In the genomic region with DNA sequence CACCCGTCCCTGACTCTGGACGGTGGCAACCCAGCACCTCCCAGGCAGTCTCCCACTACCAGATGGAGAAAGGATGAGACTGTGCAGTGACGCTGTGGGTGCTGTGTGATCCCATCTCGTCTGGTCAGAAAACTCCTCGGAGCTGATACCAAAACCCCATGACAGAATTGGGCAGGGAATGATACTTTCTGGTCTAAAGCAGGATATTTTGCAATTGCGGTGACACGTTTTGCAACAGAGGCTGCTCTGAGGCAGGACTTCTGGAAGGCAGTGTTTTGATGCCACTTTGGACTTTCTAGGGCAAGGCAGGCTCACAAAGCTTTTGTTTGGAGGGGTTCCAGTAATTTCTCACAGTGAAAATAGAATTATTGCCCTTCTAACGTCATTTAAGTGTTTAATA, we compare ENCODE assay signal across 19 cellular contexts. TPM values are rescaled to one million over a fixed set of nuclear protein-coding genes. Genes with fewer than 3 reads are reported as not detected.
A peak's percentile ranks its signal among the peaks of the same experiment; 100 is the strongest.
DNase-seq lines count a peak whose midpoint lies in the region; ATAC-seq and TF ChIP-seq lines count a peak whose summit lies in the region.
"Had no signal": no experiment of that assay in that cellular context is flagged by ENCODE, and none has a peak within 500 bp of the region (broad histone marks: within the 10 kb centered on the region; RNA-seq: fewer than 3 reads in every experiment).

No MANE protein-coding gene starts in this region.

- CTCF ChIA-PET in WTC11 (lab: Charles Lee), result interaction anchor here (1.2 kb wide), 1 partner anchor 8 kb away, joined by 3 read pairs; no protein-coding TSS in a partner anchor

- no peak overlapping the region for H3K27ac Mint-ChIP-seq in WTC11
- H3K27ac Mint-ChIP-seq in activated naive CD8-positive, alpha-beta T cell treated with anti-CD3 and anti-CD28 coated beads, Interleukin-2, amount 50 U/mL, for 24 hours, result no peak overlapping the region
- H3K27ac Mint-ChIP-seq: activated CD8-positive, alpha-beta memory T cell treated with anti-CD3 and anti-CD28 coated beads, Interleukin-2, amount 10 ng/mL, durations not matched to agents 7 days and 5 days; activated naive CD4-positive, alpha-beta T cell treated with anti-CD3 and anti-CD28 coated beads, Interleukin-2, amount 50 U/mL, for 24 hours had no signal

- H4K8ac ChIP-seq in mesendoderm (ENCODE audit: low read depth, low read length), result no peak overlapping the region

- H3K56ac ChIP-seq in mesendoderm (ENCODE audit: low read length), result no peak overlapping the region

- H4K5ac ChIP-seq in mesendoderm (ENCODE audit: low read length), result no peak overlapping the region

- H3K9ac ChIP-seq in mesendoderm (ENCODE audit: low read length), result no peak overlapping the region

- no peak overlapping the region for H3K4me2 ChIP-seq in mesendoderm (ENCODE audit: low read length)

- H3K9me3 ChIP-seq in right atrium auricular region (no peaks in the 10 kb centered on the region), upper lobe of right lung (no peaks in the 10 kb centered on the region)
- H3K9me3 ChIP-seq: Peyer's patch had no signal

- no peaks in the 10 kb centered on the region for H3K36me3 ChIP-seq in right atrium auricular region
- no peaks in the 10 kb centered on the region for H3K36me3 ChIP-seq in upper lobe of right lung
- no peaks in the 10 kb centered on the region for H3K36me3 ChIP-seq in mesendoderm (ENCODE audit: control insufficient read depth, insufficient read depth, low read length)
- H3K36me3 ChIP-seq: Peyer's patch had no signal

- no peaks in the 10 kb centered on the region for H3K79me1 ChIP-seq in mesendoderm (ENCODE audit: low read length)

- no peak overlapping the region for H2BK5ac ChIP-seq in mesendoderm (ENCODE audit: low read length)

- no peak for ATAC-seq in Right ventricle myocardium inferior
- no peak for ATAC-seq in WTC11
- ATAC-seq in upper lobe of right lung, result peak; percentile 47
- ATAC-seq in GM19463 (IDR thresholded peaks at IDR 0.05; ENCODE audit: unreplicated experiment), result no peak
- no peak for ATAC-seq in activated naive CD8-positive, alpha-beta T cell treated with anti-CD3 and anti-CD28 coated beads, Interleukin-2, amount 50 U/mL, for 24 hours
- ATAC-seq: activated CD8-positive, alpha-beta memory T cell treated with anti-CD3 and anti-CD28 coated beads, Interleukin-2, amount 10 ng/mL, durations not matched to agents 7 days and 5 days; foreskin keratinocyte had no signal

- WGBS in mesendoderm (ENCODE audit: extremely low coverage, insufficient coverage, low lambda C conversion rate), result no CpG with 5 or more reads among the region's 8 CpGs

- H3K79me2 ChIP-seq in mesendoderm (ENCODE audit: control insufficient read depth, insufficient read depth, low read length), result no peaks in the 10 kb centered on the region

- no peak overlapping the region for H2BK120ac ChIP-seq in mesendoderm (ENCODE audit: low read depth, low read length)

- H3K4me3 Mint-ChIP-seq in WTC11, result no peak overlapping the region
- H3K4me3 Mint-ChIP-seq in activated naive CD8-positive, alpha-beta T cell treated with anti-CD3 and anti-CD28 coated beads, Interleukin-2, amount 50 U/mL, for 24 hours, result no peak overlapping the region
- H3K4me3 Mint-ChIP-seq: activated CD8-positive, alpha-beta memory T cell treated with anti-CD3 and anti-CD28 coated beads, Interleukin-2, amount 10 ng/mL, durations not matched to agents 7 days and 5 days; activated naive CD4-positive, alpha-beta T cell treated with anti-CD3 and anti-CD28 coated beads, Interleukin-2, amount 50 U/mL, for 24 hours; neural crest cell had no signal

- H3K4me1 Mint-ChIP-seq in WTC11, result peaks cover 4% of the 10 kb centered on the region; the same call in 1 of the 2 replicates
- H3K4me1 Mint-ChIP-seq in activated naive CD8-positive, alpha-beta T cell treated with anti-CD3 and anti-CD28 coated beads, Interleukin-2, amount 50 U/mL, for 24 hours, result peaks cover 15% of the 10 kb centered on the region

- H3K27me3 ChIP-seq in right atrium auricular region (no peaks in the 10 kb centered on the region), upper lobe of right lung (no peaks in the 10 kb centered on the region), mesendoderm (ENCODE audit: insufficient read depth, low read length, poor library complexity) (no peaks in the 10 kb centered on the region)
- H3K27me3 ChIP-seq: foreskin keratinocyte, Peyer's patch had no signal

- peak; percentile 68 for DNase-seq in right atrium auricular region (ENCODE audit: low spot score)
- no peak for DNase-seq in Right ventricle myocardium inferior (ENCODE audit: missing footprints)
- DNase-seq in WTC11 (ENCODE audit: low spot score), result no peak
- DNase-seq in medulla oblongata (ENCODE audit: extremely low spot score), result peak; percentile 82
- no peak for DNase-seq in upper lobe of right lung
- no peak for DNase-seq in activated naive CD8-positive, alpha-beta T cell treated with anti-CD3 and anti-CD28 coated beads, Interleukin-2, amount 50 U/mL, for 24 hours
- DNase-seq in mesendoderm, result no peak
- DNase-seq: activated CD8-positive, alpha-beta memory T cell treated with anti-CD3 and anti-CD28 coated beads, Interleukin-2, amount 10 ng/mL, durations not matched to agents 7 days and 5 days; DND-41; foreskin keratinocyte; islet precursor cell; NCI-H2029 treated with DMSO at 0.1 percent for 48 hours; stimulated activated CD4-positive, alpha-beta T cell treated with anti-CD3 and anti-CD28 coated beads, Interleukin-12 subunit alpha, Interleukin-12 subunit beta, amount 100 ng/mL, for 4 hours had no signal

- H3K27ac ChIP-seq in right atrium auricular region (no peak overlapping the region), upper lobe of right lung (peak overlapping the region; percentile 36), mesendoderm (ENCODE audit: low read depth, low read length) (no peak overlapping the region)
- H3K27ac ChIP-seq: foreskin keratinocyte had no signal

- H3K4ac ChIP-seq in mesendoderm (ENCODE audit: low read depth, low read length), result no peak overlapping the region

- H3K9me3 Mint-ChIP-seq in WTC11, result peaks cover 4% of the 10 kb centered on the region
- H3K9me3 Mint-ChIP-seq in activated naive CD8-positive, alpha-beta T cell treated with anti-CD3 and anti-CD28 coated beads, Interleukin-2, amount 50 U/mL, for 24 hours, result peaks cover 4% of the 10 kb centered on the region
- H3K9me3 Mint-ChIP-seq: activated naive CD4-positive, alpha-beta T cell treated with anti-CD3 and anti-CD28 coated beads, Interleukin-2, amount 50 U/mL, for 24 hours; neural crest cell had no signal

- H3K27me3 Mint-ChIP-seq in WTC11 (ENCODE audit: low read depth), result peaks cover 67% of the 10 kb centered on the region
- H3K27me3 Mint-ChIP-seq in activated naive CD8-positive, alpha-beta T cell treated with anti-CD3 and anti-CD28 coated beads, Interleukin-2, amount 50 U/mL, for 24 hours, result peaks cover 5% of the 10 kb centered on the region
- H3K27me3 Mint-ChIP-seq: activated naive CD4-positive, alpha-beta T cell treated with anti-CD3 and anti-CD28 coated beads, Interleukin-2, amount 50 U/mL, for 24 hours had no signal

- POLR2A ChIA-PET in WTC11 (lab: Charles Lee), result no interaction called here

- intact Hi-C loops in Right ventricle myocardium inferior (cut with DNase I), result no loop called here
- intact Hi-C loops in upper lobe of right lung (cut with DNase I), result no loop called here

- H3K18ac ChIP-seq in mesendoderm (ENCODE audit: low read length), result no peak overlapping the region

- H3K4me1 ChIP-seq in right atrium auricular region, result no peaks in the 10 kb centered on the region
- H3K4me1 ChIP-seq in upper lobe of right lung, result peaks cover 4% of the 10 kb centered on the region
- no peaks in the 10 kb centered on the region for H3K4me1 ChIP-seq in mesendoderm (ENCODE audit: control insufficient read depth, low read depth, low read length)
- H3K4me1 ChIP-seq: foreskin keratinocyte, Peyer's patch had no signal

- no peak overlapping the region for H2AK5ac ChIP-seq in mesendoderm (ENCODE audit: low read length)

- H3K4me3 ChIP-seq in right atrium auricular region (no peak overlapping the region), upper lobe of right lung (no peak overlapping the region), mesendoderm (ENCODE audit: low read length) (no peak overlapping the region)
- H3K4me3 ChIP-seq: Peyer's patch had no signal

- no peak overlapping the region for H3K23ac ChIP-seq in mesendoderm (ENCODE audit: low read length)

- H2BK15ac ChIP-seq in mesendoderm (replicated peaks; ENCODE audit: low read depth), result no peak overlapping the region

- H3K36me3 Mint-ChIP-seq in WTC11, result no peaks in the 10 kb centered on the region
- no peaks in the 10 kb centered on the region for H3K36me3 Mint-ChIP-seq in activated naive CD8-positive, alpha-beta T cell treated with anti-CD3 and anti-CD28 coated beads, Interleukin-2, amount 50 U/mL, for 24 hours (ENCODE audit: low read depth)
- H3K36me3 Mint-ChIP-seq: activated naive CD4-positive, alpha-beta T cell treated with anti-CD3 and anti-CD28 coated beads, Interleukin-2, amount 50 U/mL, for 24 hours had no signal

- TF ChIP-seq CTCF in right atrium auricular region (IDR thresholded peaks at IDR 0.05) (no peak), WTC11 (IDR thresholded peaks at IDR 0.05) (no peak), upper lobe of right lung (IDR thresholded peaks at IDR 0.05) (no peak)

TF ChIP-seq in WTC11, 78 proteins besides CTCF, POLR2A, EP300 and RAD21:
- TF ChIP-seq GABPB1 (CRISPR knock-in tag; IDR thresholded peaks at IDR 0.05), result peak; percentile 44; the same call in 1 of the 2 replicates
- TF ChIP-seq TEAD1 (CRISPR knock-in tag; IDR thresholded peaks at IDR 0.05), result no peak

RNA-seq across cellular contexts. Expression of gene MEFV, which starts 2.7 kb away (rescaled TPM):
- total RNA-seq in right atrium auricular region (1 to 10 TPM in 1 of 2 donors, under 1 TPM in 1; 0.82 to 2.2 TPM), Right ventricle myocardium inferior (1.1 TPM), WTC11 (2021) (0.09 to 0.21 TPM (median 0.14 TPM) in 3 replicates), upper lobe of right lung (8.3 TPM)
- not detected for polyA plus RNA-seq in mesendoderm (2013, experiment 1 of 2)
- not detected for polyA plus RNA-seq in mesendoderm (2013, experiment 2 of 2)
- total RNA-seq: A673, chondrocyte, foreskin keratinocyte, neural crest cell had no signal
- polyA plus RNA-seq: foreskin keratinocyte had no signal

RNA-seq across cellular contexts. Expression of gene ZNF200, which starts 24.1 kb away (rescaled TPM):
- total RNA-seq in right atrium auricular region (1 to 10 TPM; 3.2 to 4.9 TPM), Right ventricle myocardium inferior (5.1 TPM), WTC11 (2021) (6.8 to 9.7 TPM (median 7.2 TPM) in 3 replicates), upper lobe of right lung (7.4 TPM)
- polyA plus RNA-seq in mesendoderm (2013, experiment 1 of 2), result 5.5 TPM
- 5.8 TPM for polyA plus RNA-seq in mesendoderm (2013, experiment 2 of 2)

RNA-seq across cellular contexts. Expression of gene ZNF263, which starts 24.2 kb away (rescaled TPM):
- total RNA-seq in right atrium auricular region (10 to 100 TPM; 11.0 to 18.0 TPM), Right ventricle myocardium inferior (8.4 TPM), WTC11 (2021) (24.9 to 29.5 TPM (median 27.8 TPM) in 3 replicates), upper lobe of right lung (27.6 TPM)
- polyA plus RNA-seq in mesendoderm (2013, experiment 1 of 2), result 20.2 TPM
- 20.9 TPM for polyA plus RNA-seq in mesendoderm (2013, experiment 2 of 2)

RNA-seq across cellular contexts. Expression of gene TIGD7, which starts 46.1 kb away (rescaled TPM):
- 1 to 10 TPM; 5.0 to 5.4 TPM for total RNA-seq in right atrium auricular region
- 8.4 TPM for total RNA-seq in Right ventricle myocardium inferior
- 5.3 to 7.4 TPM (median 7.0 TPM) in 3 replicates for total RNA-seq in WTC11 (2021)
- 6.9 TPM for total RNA-seq in upper lobe of right lung
- polyA plus RNA-seq in mesendoderm (2013, experiment 1 of 2), result 4.2 TPM
- polyA plus RNA-seq in mesendoderm (2013, experiment 2 of 2), result 4.3 TPM

RNA-seq across cellular contexts. Expression of gene ZNF75A, which starts 46.2 kb away (rescaled TPM):
- 10 to 100 TPM; 15.5 to 20.1 TPM for total RNA-seq in right atrium auricular region
- total RNA-seq in Right ventricle myocardium inferior, result 19.0 TPM
- total RNA-seq in WTC11 (2021), result 21.8 to 31.5 TPM (median 23.5 TPM) in 3 replicates
- total RNA-seq in upper lobe of right lung, result 26.1 TPM
- 29.1 TPM for polyA plus RNA-seq in mesendoderm (2013, experiment 1 of 2)
- 29.3 TPM for polyA plus RNA-seq in mesendoderm (2013, experiment 2 of 2)

Comparison
In these comparisons a context has a peak if more than half of its experiments do, and no peak if none do; other contexts are left out.
1. DNase-seq: peak in right atrium auricular region (single experiment) and medulla oblongata (single experiment); none in Right ventricle myocardium inferior (single experiment), WTC11 (single experiment), upper lobe of right lung (single experiment), activated naive CD8-positive, alpha-beta T cell treated with anti-CD3 and anti-CD28 coated beads, Interleukin-2, amount 50 U/mL, for 24 hours (single experiment) and mesendoderm (single experiment).